ENCODE assay signal across 16 cellular contexts in the genomic region with DNA sequence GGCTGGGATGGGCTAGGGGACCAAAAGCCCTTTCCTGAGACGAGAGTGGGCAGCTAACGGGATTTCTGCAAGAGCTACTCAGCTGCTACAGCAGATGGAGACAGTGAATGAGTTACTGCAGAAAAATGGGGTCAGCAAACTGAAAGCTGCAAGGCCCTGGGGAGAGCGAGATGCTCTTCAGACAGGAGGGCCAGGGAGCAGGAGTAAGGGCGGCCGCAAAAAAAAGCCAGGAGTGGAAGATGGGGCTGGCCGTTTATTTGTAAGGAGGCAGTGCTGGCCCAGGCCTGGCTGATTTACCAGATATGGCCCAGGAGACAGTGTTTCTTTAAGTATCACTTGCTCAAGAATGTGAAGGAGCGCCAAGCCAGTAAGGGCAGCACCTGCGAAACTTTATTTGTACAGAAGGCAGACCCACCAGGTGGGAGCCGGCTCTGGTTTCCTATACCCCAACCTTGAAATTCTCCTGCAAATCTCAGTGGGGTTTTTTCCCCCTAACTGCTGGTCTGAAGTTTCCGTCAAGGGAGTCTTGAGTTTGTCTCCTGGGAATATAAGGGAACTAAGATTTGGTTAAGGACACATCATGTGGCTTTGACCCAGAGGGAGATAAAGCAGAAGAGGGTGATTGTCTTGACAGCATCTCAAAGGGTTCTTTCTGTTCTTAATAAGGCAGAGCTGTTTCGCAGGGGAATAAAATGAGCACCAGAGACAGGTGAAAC. TPM values are rescaled to one million over a fixed set of nuclear protein-coding genes. Genes with fewer than 3 reads are reported as not detected.
A peak's percentile ranks its signal among the peaks of the same experiment; 100 is the strongest.
DNase-seq lines count a peak whose midpoint lies in the region; ATAC-seq lines count a peak whose summit lies in the region.
"Had no signal": no experiment of that assay in that cellular context is flagged by ENCODE, and none has a peak within 500 bp of the region (broad histone marks: within the 10 kb centered on the region; RNA-seq: fewer than 3 reads in every experiment).

No MANE protein-coding gene starts in this region.

- intact Hi-C loops in right cardiac atrium (cut with DNase I), result loop anchor here (5.0 to 10.0 kb wide), 4 partner anchors 55 to 235 kb away; partner anchors contain the start of genes SSH1 (in 4 of the 4), ISCU (in 2 of the 4) and SART3 (in 2 of the 4)

- peak overlapping the region; percentile 15 to 68 (median 30) for H3K9ac ChIP-seq in skeletal muscle tissue (ENCODE audit: low read depth in 1 of 3, low read length in 3 of 3)

- H3K27ac ChIP-seq in angular gyrus (ENCODE audit: low read depth, low read length), result peak overlapping the region; percentile 84
- peak overlapping the region; percentile 43 for H3K27ac ChIP-seq in right cardiac atrium (ENCODE audit: low read length)
- H3K27ac ChIP-seq in skeletal muscle tissue (ENCODE audit: low read depth, low read length), result peak overlapping the region; percentile 57

- H3K4me3 ChIP-seq in right cardiac atrium (ENCODE audit: low read length), result no peak overlapping the region
- H3K4me3 ChIP-seq in skeletal muscle tissue (ENCODE audit: low read length in 3 of 3), result no peak overlapping the region

- H3K4me1 ChIP-seq in right cardiac atrium (ENCODE audit: control insufficient read depth, insufficient read depth, low read length), result peaks cover 14% of the 10 kb centered on the region
- peaks cover 59 to 62% (median 61%) of the 10 kb centered on the region in 3 donors for H3K4me1 ChIP-seq in skeletal muscle tissue (ENCODE audit: control insufficient read depth in 3 of 3, insufficient read depth in 3 of 3, low read length in 3 of 3)

- ATAC-seq in right cardiac atrium, result no peak
- ATAC-seq: natural killer cell treated with Interleukin-12 subunit alpha and Interleukin-12 subunit beta and Interleukin-15 and Interleukin-18, amount 100 ng/mL, for 72 hours had no signal

- whole genome bisulfite sequencing in right cardiac atrium, result 72% methylated on average over 11 of the region's 11 CpGs

- H3K9me3 ChIP-seq in right cardiac atrium (ENCODE audit: control insufficient read depth, low read length), result no peaks in the 10 kb centered on the region
- H3K9me3 ChIP-seq in skeletal muscle tissue (ENCODE audit: control insufficient read depth in 3 of 3, low read length in 3 of 3), result no peaks in the 10 kb centered on the region

- H3K36me3 ChIP-seq in skeletal muscle tissue (ENCODE audit: control insufficient read depth in 3 of 3, insufficient read depth in 3 of 3, low read length in 3 of 3), result peaks cover 30 to 33% (median 32%) of the 10 kb centered on the region in 3 donors

- in situ Hi-C loops in G401 (cut with HindIII; ENCODE audit: low sequenced_read_pairs), result no loop called here

- DNase-seq in G401 (ENCODE audit: low spot score) (peak; percentile 80), right cardiac atrium (no peak), nucleus accumbens (lab: John Stamatoyannopoulos, UW) (no peak), NCI-H1417 treated with DMSO at 0.1 percent for 48 hours (lab: John Stamatoyannopoulos, UW) (no peak), NCI-H526 (lab: John Stamatoyannopoulos, UW) (no peak)
- no peak for DNase-seq in effector CD4-positive, alpha-beta T cell
- DNase-seq: activated CD4-positive, alpha-beta T cell treated with anti-CD3 and anti-CD28 coated beads for 4 hours; AML-193; DMS79; effector CD8-positive, alpha-beta T cell; kidney; NCI-H1048; OCI-M1 had no signal

- H3K27me3 ChIP-seq in right cardiac atrium (ENCODE audit: control insufficient read depth, insufficient read depth) (no peaks in the 10 kb centered on the region), skeletal muscle tissue (ENCODE audit: control insufficient read depth in 3 of 3, insufficient read depth in 3 of 3, low read length in 3 of 3) (no peaks in the 10 kb centered on the region)

RNA-seq across cellular contexts. Expression of gene SSH1, which starts 57.7 kb away (rescaled TPM):
- 34.8 and 45.1 TPM in 2 replicates for total RNA-seq in G401 (2014; rRNA removed; shearing (Covaris generic))
- 10 to 100 TPM; 39.2 to 46.6 (median 41.5) TPM for total RNA-seq in right cardiac atrium
- 11.6 TPM for polyA plus RNA-seq in right cardiac atrium
- 11.0 TPM for total RNA-seq in skeletal muscle tissue
